Comparison of ENCODE assay signal across 8 cellular contexts in the genomic region with DNA sequence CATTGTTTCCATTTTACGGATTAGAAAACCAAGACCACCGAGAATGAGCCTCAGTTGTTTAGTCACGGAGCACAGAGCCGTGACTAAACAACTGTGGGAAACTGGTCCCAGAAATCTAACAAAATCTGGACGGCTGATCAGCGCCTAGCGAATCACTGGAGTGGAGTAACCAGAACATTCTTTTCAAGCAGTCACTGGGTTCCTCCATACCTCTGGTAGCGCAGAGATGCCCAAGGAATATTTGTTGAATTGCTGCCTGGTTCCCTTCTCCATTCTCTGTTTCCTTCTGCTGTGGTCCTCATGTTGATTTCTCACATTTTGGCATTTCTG.
DNase-seq lines count a peak whose midpoint lies in the region; ATAC-seq and TF ChIP-seq lines count a peak whose summit lies in the region.

No MANE protein-coding gene starts in this region.

- H3K36me3 Mint-ChIP-seq in stimulated activated naive CD8-positive, alpha-beta T cell treated with anti-CD3 and anti-CD28 coated beads, Interleukin-15, Interleukin-2, amounts not matched to agents 100 ng/mL and 50 ng/mL, for 24 hours (ENCODE audit: low read depth), result peaks cover 4% of the 10 kb centered on the region
- H3K36me3 Mint-ChIP-seq in MCF 10A (ENCODE audit: insufficient read depth, unreplicated experiment) (peaks cover 14% of the 10 kb centered on the region), memory B cell (peaks cover 2% of the 10 kb centered on the region)

- no peak for DNase-seq in stimulated activated naive CD8-positive, alpha-beta T cell treated with anti-CD3 and anti-CD28 coated beads, Interleukin-15, Interleukin-2, amounts not matched to agents 100 U/mL and 50 U/mL, for 24 hours
- DNase-seq in MCF 10A (ENCODE audit: unreplicated experiment) (peak; percentile 1), memory B cell (ENCODE audit: low spot score in 2 of 2) (no peak), DMS153 (lab: John Stamatoyannopoulos, UW) (no peak), UCSD-AML1 (lab: John Stamatoyannopoulos, UW; ENCODE audit: unreplicated experiment) (no peak)

- peaks cover 28% of the 10 kb centered on the region for H3K4me1 Mint-ChIP-seq in stimulated activated naive CD8-positive, alpha-beta T cell treated with anti-CD3 and anti-CD28 coated beads, Interleukin-15, Interleukin-2, amounts not matched to agents 100 ng/mL and 50 ng/mL, for 24 hours (ENCODE audit: low read depth)
- H3K4me1 Mint-ChIP-seq in MCF 10A (ENCODE audit: insufficient read depth, unreplicated experiment) (peaks cover 30% of the 10 kb centered on the region), memory B cell (peaks cover 8% of the 10 kb centered on the region)

- intact Hi-C loops in MCF 10A (cut with micrococcal nuclease), result loop anchor here (1.0 to 5.0 kb wide), 4 partner anchors 20 to 370 kb away; no protein-coding TSS in a partner anchor

- CTCF ChIA-PET in MCF 10A (lab: Yijun Ruan, JAX), result no interaction called here

- H3K27me3 Mint-ChIP-seq in stimulated activated naive CD8-positive, alpha-beta T cell treated with anti-CD3 and anti-CD28 coated beads, Interleukin-15, Interleukin-2, amounts not matched to agents 100 ng/mL and 50 ng/mL, for 24 hours, result peaks cover 79% of the 10 kb centered on the region
- H3K27me3 Mint-ChIP-seq in MCF 10A (ENCODE audit: insufficient read depth, unreplicated experiment), result no peaks in the 10 kb centered on the region
- peaks cover 40% of the 10 kb centered on the region for H3K27me3 Mint-ChIP-seq in memory B cell

- POLR2A ChIA-PET in MCF 10A (lab: Yijun Ruan, JAX), result interaction anchor here (1.0 to 4.9 kb wide), 7 partner anchors 10 to 249 kb away, joined by 3 to 43 read pairs (median 6); no protein-coding TSS in a partner anchor

- H3K9me3 Mint-ChIP-seq in stimulated activated naive CD8-positive, alpha-beta T cell treated with anti-CD3 and anti-CD28 coated beads, Interleukin-15, Interleukin-2, amounts not matched to agents 100 ng/mL and 50 ng/mL, for 24 hours, result no peaks in the 10 kb centered on the region
- no peaks in the 10 kb centered on the region for H3K9me3 Mint-ChIP-seq in MCF 10A (ENCODE audit: unreplicated experiment)
- peaks cover 8% of the 10 kb centered on the region for H3K9me3 Mint-ChIP-seq in memory B cell

- no peak for TF ChIP-seq CTCF in MCF 10A (IDR thresholded peaks at IDR 0.05; ENCODE audit: unreplicated experiment)

- H3K27ac Mint-ChIP-seq in stimulated activated naive CD8-positive, alpha-beta T cell treated with anti-CD3 and anti-CD28 coated beads, Interleukin-15, Interleukin-2, amounts not matched to agents 100 ng/mL and 50 ng/mL, for 24 hours, result no peak overlapping the region
- H3K27ac Mint-ChIP-seq in MCF 10A (ENCODE audit: low read depth, unreplicated experiment) (peak overlapping the region; percentile 92), memory B cell (no peak overlapping the region)

- no TSS peak for BruUV-seq in MCF 10A (replicated peaks; lab: Mats Ljungman, UMichigan)

- H3K4me3 Mint-ChIP-seq in stimulated activated naive CD8-positive, alpha-beta T cell treated with anti-CD3 and anti-CD28 coated beads, Interleukin-15, Interleukin-2, amounts not matched to agents 100 ng/mL and 50 ng/mL, for 24 hours, result peak overlapping the region; percentile 83
- H3K4me3 Mint-ChIP-seq in MCF 10A (ENCODE audit: unreplicated experiment), result peak overlapping the region; percentile 95
- H3K4me3 Mint-ChIP-seq in memory B cell, result peak overlapping the region; percentile 84

- no peak for ATAC-seq in stimulated activated naive CD8-positive, alpha-beta T cell treated with anti-CD3 and anti-CD28 coated beads, Interleukin-15, Interleukin-2, amounts not matched to agents 100 U/mL and 50 U/mL, for 24 hours
- ATAC-seq in memory B cell (ENCODE audit: low read depth), result no peak
- no peak for ATAC-seq in HG02798 (IDR thresholded peaks at IDR 0.05; ENCODE audit: poor library complexity, unreplicated experiment)
- no peak for ATAC-seq in GM19035 (IDR thresholded peaks at IDR 0.05; ENCODE audit: unreplicated experiment)
